In the genomic region with DNA sequence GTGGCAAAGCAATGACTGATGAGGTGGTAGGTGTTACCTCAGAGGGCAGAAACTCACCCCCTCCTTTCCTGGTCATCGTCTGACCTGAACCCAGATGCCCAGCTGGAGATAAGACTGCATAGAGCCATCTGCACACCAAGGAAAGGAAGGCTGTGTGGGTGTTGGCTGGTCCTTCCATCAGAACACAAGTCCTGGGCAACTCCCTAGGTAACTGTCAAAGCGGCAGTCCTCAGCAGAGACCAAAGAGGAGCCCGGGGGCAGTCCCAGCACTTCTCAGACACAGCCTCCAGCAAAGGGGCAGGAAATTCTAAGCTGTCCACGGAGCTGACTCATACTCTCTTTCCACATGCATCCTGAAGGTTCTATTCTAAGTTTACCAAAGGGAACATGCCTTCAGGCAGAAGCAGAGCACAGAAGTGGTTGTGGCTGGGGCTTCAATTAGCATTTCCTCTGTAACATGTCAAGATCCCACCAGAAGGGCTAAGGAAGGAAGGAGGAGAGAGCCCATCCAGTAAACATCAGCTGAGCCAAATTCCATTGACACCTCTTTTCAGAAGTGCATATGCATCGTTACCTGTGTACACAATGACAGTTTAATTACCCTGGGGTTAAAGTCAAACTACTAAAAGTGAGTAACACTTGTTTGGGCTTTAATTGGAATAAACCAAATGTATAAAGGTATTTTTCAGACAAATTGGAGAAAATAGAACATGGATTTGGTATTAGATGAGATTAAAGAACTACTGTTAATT, we compare ENCODE assay signal across 9 cellular contexts. TPM values are rescaled to one million over a fixed set of nuclear protein-coding genes. Genes with fewer than 3 reads are reported as not detected.
DNase-seq lines count a peak whose midpoint lies in the region; ATAC-seq, FAIRE-seq and TF ChIP-seq lines count a peak whose summit lies in the region.
"Had no signal": no experiment of that assay in that cellular context is flagged by ENCODE, and none has a peak within 500 bp of the region (broad histone marks: within the 10 kb centered on the region; RNA-seq: fewer than 3 reads in every experiment).

No MANE protein-coding gene starts in this region.

- POLR2A ChIA-PET in SK-N-SH (lab: Yijun Ruan, JAX), result no interaction called here

- intact Hi-C loops in natural killer cell (cut with micrococcal nuclease), result no loop called here

- H3K4me2 ChIP-seq in SK-N-SH, result peak overlapping the region; percentile 72

- no peak overlapping the region for H3K4me3 Mint-ChIP-seq in natural killer cell treated with Interleukin-12 subunit alpha and Interleukin-12 subunit beta and Interleukin-15 and Interleukin-18, amount 100 ng/mL, for 72 hours
- no peak overlapping the region for H3K4me3 Mint-ChIP-seq in natural killer cell

- peaks cover 0 to 11% of the 10 kb centered on the region in 2 experiments for H3K36me3 ChIP-seq in SK-N-SH (replicated peaks in 1 of 2; ENCODE audit: control insufficient read depth in 1 of 2, insufficient read depth in 2 of 2, low read length in 1 of 2)

- H3K27me3 Mint-ChIP-seq in natural killer cell treated with Interleukin-12 subunit alpha and Interleukin-12 subunit beta and Interleukin-15 and Interleukin-18, amount 100 ng/mL, for 72 hours, result peaks cover 0 to 4% of the 10 kb centered on the region in 2 donors
- no peaks in the 10 kb centered on the region for H3K27me3 Mint-ChIP-seq in natural killer cell (ENCODE audit: low read depth in 2 of 2)

- peaks cover 14 to 26% of the 10 kb centered on the region in 2 experiments; a peak in 3 of 4 replicates for H3K4me1 ChIP-seq in SK-N-SH (ENCODE audit: control insufficient read depth in 1 of 2, insufficient read depth in 2 of 2, low read depth in 1 of 2, low read length in 1 of 2)

- 0 out of 4 replicates have a peak overlapping the region, but pooled peaks of 1 of the 2 experiments have one; percentile 18 for H3K4me3 ChIP-seq in SK-N-SH (ENCODE audit: low read depth in 2 of 2, low read length in 1 of 2)

- no peak for DNase-seq in natural killer cell treated with Interleukin-12 subunit alpha and Interleukin-12 subunit beta and Interleukin-15 and Interleukin-18, amount 100 ng/mL, for 72 hours (ENCODE audit: low spot score)
- DNase-seq in natural killer cell (no peak), SK-N-SH (no peak), glomerular visceral epithelial cell (ENCODE audit: extremely low spot score) (peak; percentile 80), urothelium cell line (ENCODE audit: low spot score) (peak; percentile 62), nucleus accumbens (lab: John Stamatoyannopoulos, UW) (no peak), NCI-H524 treated with DMSO at 0.1 percent for 48 hours (lab: John Stamatoyannopoulos, UW) (no peak), substantia nigra (lab: John Stamatoyannopoulos, UW) (no peak)

- H3K9ac ChIP-seq in SK-N-SH, result no peak overlapping the region; the same call in 1 of the 2 replicates

- FAIRE-seq in urothelium cell line (lab: Jason Lieb, UNC), result no peak
- FAIRE-seq: endometrium had no signal

- ATAC-seq in natural killer cell treated with Interleukin-12 subunit alpha and Interleukin-12 subunit beta and Interleukin-15 and Interleukin-18, amount 100 ng/mL, for 72 hours, result peak; percentile 63 to 84
- no peak for ATAC-seq in natural killer cell

- peaks cover 71% of the 10 kb centered on the region for H4K20me1 ChIP-seq in SK-N-SH (ENCODE audit: insufficient read depth)

- H3K4me1 Mint-ChIP-seq in natural killer cell treated with Interleukin-12 subunit alpha and Interleukin-12 subunit beta and Interleukin-15 and Interleukin-18, amount 100 ng/mL, for 72 hours (ENCODE audit: low read depth in 2 of 2), result peaks cover 8 to 31% of the 10 kb centered on the region in 2 donors
- H3K4me1 Mint-ChIP-seq in natural killer cell, result peaks cover 12 to 18% of the 10 kb centered on the region in 2 donors

- H3K27me3 ChIP-seq in SK-N-SH (ENCODE audit: insufficient read depth), result no peaks in the 10 kb centered on the region

- H3K9me2 ChIP-seq in SK-N-SH, result no peaks in the 10 kb centered on the region

- H3K79me2 ChIP-seq in SK-N-SH (ENCODE audit: insufficient read depth), result peaks cover 96% of the 10 kb centered on the region

- CTCF ChIA-PET in SK-N-SH (lab: Yijun Ruan, JAX), result no interaction called here

- no peak overlapping the region for H2AFZ ChIP-seq in SK-N-SH (ENCODE audit: low read depth)

- H3K27ac ChIP-seq in SK-N-SH (ENCODE audit: low read depth in 2 of 2, low read length in 1 of 2) (peak overlapping the region in 1 of 2 experiments; percentile 65; a peak in 3 of 4 replicates), substantia nigra (ENCODE audit: low read depth, low read length, poor library complexity, severe bottlenecking) (no peak overlapping the region)

- no peak for TF ChIP-seq CTCF in natural killer cell (IDR thresholded peaks at IDR 0.05)
- no peak for TF ChIP-seq CTCF in SK-N-SH (IDR thresholded peaks at IDR 0.05)

- no peaks in the 10 kb centered on the region for H3K9me3 Mint-ChIP-seq in natural killer cell treated with Interleukin-12 subunit alpha and Interleukin-12 subunit beta and Interleukin-15 and Interleukin-18, amount 100 ng/mL, for 72 hours
- H3K9me3 Mint-ChIP-seq in natural killer cell, result no peaks in the 10 kb centered on the region

- H3K9me3 ChIP-seq in SK-N-SH, result no peaks in the 10 kb centered on the region

- no peak overlapping the region for H3K27ac Mint-ChIP-seq in natural killer cell treated with Interleukin-12 subunit alpha and Interleukin-12 subunit beta and Interleukin-15 and Interleukin-18, amount 100 ng/mL, for 72 hours
- H3K27ac Mint-ChIP-seq in natural killer cell, result no peak overlapping the region

- TF ChIP-seq EP300 in SK-N-SH (IDR thresholded peaks at IDR 0.05; ENCODE audit: borderline replicate concordance in 1 of 2, low read depth in 1 of 2, low read length in 1 of 2), result no peak

- WGBS in SK-N-SH (ENCODE audit: low lambda C conversion rate), result 33% methylated on average over 5 of the region's 5 CpGs

- H3F3A ChIP-seq in SK-N-SH (replicated peaks; ENCODE audit: insufficient read depth), result peaks cover 11% of the 10 kb centered on the region

- no peaks in the 10 kb centered on the region for H3K36me3 Mint-ChIP-seq in natural killer cell treated with Interleukin-12 subunit alpha and Interleukin-12 subunit beta and Interleukin-15 and Interleukin-18, amount 100 ng/mL, for 72 hours
- no peaks in the 10 kb centered on the region for H3K36me3 Mint-ChIP-seq in natural killer cell

- no peak for TF ChIP-seq RAD21 in SK-N-SH (IDR thresholded peaks at IDR 0.05; ENCODE audit: low read length)

TF ChIP-seq in SK-N-SH, 30 proteins besides CTCF, POLR2A, EP300 and RAD21 (continues in another document):
- TF ChIP-seq, protein P1, sequence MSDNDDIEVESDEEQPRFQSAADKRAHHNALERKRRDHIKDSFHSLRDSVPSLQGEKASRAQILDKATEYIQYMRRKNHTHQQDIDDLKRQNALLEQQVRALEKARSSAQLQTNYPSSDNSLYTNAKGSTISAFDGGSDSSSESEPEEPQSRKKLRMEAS (IDR thresholded peaks at IDR 0.05; ENCODE audit: low read depth), result peak; percentile 83; the same call in 1 of the 2 replicates
- TF ChIP-seq, protein P2, sequence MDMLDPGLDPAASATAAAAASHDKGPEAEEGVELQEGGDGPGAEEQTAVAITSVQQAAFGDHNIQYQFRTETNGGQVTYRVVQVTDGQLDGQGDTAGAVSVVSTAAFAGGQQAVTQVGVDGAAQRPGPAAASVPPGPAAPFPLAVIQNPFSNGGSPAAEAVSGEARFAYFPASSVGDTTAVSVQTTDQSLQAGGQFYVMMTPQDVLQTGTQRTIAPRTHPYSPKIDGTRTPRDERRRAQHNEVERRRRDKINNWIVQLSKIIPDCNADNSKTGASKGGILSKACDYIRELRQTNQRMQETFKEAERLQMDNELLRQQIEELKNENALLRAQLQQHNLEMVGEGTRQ (IDR thresholded peaks at IDR 0.05; ENCODE audit: borderline replicate concordance, low read depth, low read length), result no peak
- TF ChIP-seq NRF1 (IDR thresholded peaks at IDR 0.05; ENCODE audit: low read depth, low read length), result no peak
- no peak for TF ChIP-seq YY1 (IDR thresholded peaks at IDR 0.05; ENCODE audit: low read depth)
- no peak for TF ChIP-seq CHD2 (IDR thresholded peaks at IDR 0.05; ENCODE audit: low read length, partially characterized antibody)
- TF ChIP-seq ELF1 (IDR thresholded peaks at IDR 0.05), result no peak
- no peak for TF ChIP-seq FOXM1 (IDR thresholded peaks at IDR 0.05; ENCODE audit: low read depth)
- TF ChIP-seq, protein P3, sequence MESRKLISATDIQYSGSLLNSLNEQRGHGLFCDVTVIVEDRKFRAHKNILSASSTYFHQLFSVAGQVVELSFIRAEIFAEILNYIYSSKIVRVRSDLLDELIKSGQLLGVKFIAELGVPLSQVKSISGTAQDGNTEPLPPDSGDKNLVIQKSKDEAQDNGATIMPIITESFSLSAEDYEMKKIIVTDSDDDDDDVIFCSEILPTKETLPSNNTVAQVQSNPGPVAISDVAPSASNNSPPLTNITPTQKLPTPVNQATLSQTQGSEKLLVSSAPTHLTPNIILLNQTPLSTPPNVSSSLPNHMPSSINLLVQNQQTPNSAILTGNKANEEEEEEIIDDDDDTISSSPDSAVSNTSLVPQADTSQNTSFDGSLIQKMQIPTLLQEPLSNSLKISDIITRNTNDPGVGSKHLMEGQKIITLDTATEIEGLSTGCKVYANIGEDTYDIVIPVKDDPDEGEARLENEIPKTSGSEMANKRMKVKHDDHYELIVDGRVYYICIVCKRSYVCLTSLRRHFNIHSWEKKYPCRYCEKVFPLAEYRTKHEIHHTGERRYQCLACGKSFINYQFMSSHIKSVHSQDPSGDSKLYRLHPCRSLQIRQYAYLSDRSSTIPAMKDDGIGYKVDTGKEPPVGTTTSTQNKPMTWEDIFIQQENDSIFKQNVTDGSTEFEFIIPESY (IDR thresholded peaks at IDR 0.05; ENCODE audit: borderline replicate concordance, low read depth), result no peak
- TF ChIP-seq TAF1 (IDR thresholded peaks at IDR 0.05; ENCODE audit: borderline replicate concordance, low read depth, low read length), result no peak
- TF ChIP-seq GABPA (IDR thresholded peaks at IDR 0.05; ENCODE audit: low read depth), result no peak

RNA-seq across cellular contexts. Expression of gene SPRED2, which starts 54.7 kb away (rescaled TPM):
- 10 to 100 TPM in 1 of 2 donors, 1 to 10 TPM in 1; 9.8 to 26.0 TPM for total RNA-seq in natural killer cell treated with Interleukin-12 subunit alpha and Interleukin-12 subunit beta and Interleukin-15 and Interleukin-18, amount 100 ng/mL, for 72 hours
- total RNA-seq in natural killer cell, result 1 to 10 TPM; 3.8 to 8.6 (median 8.3) TPM
- 13.5 and 21.9 TPM in 2 replicates for polyA plus RNA-seq in SK-N-SH (2012; rRNA removed)
- 18.4 and 21.2 TPM in 2 replicates for polyA plus RNA-seq in SK-N-SH (2012; cell fraction: cytosol; rRNA removed)
- polyA plus RNA-seq in SK-N-SH (2012; cell fraction: nucleus; rRNA removed), result 17.0 and 22.9 TPM in 2 replicates

Comparison
In these comparisons a context has a peak if more than half of its experiments do, and no peak if none do; other contexts are left out.
1. ATAC-seq: peak in natural killer cell treated with Interleukin-12 subunit alpha and Interleukin-12 subunit beta and Interleukin-15 and Interleukin-18, amount 100 ng/mL, for 72 hours (2 of 2); none in natural killer cell (0 of 3).
2. DNase-seq: peak in glomerular visceral epithelial cell (single experiment) and urothelium cell line (single experiment); none in natural killer cell treated with Interleukin-12 subunit alpha and Interleukin-12 subunit beta and Interleukin-15 and Interleukin-18, amount 100 ng/mL, for 72 hours (single experiment), natural killer cell (single experiment), SK-N-SH (single experiment), nucleus accumbens (0 of 56), NCI-H524 treated with DMSO at 0.1 percent for 48 hours (single experiment) and substantia nigra (0 of 49).